ENCODE assay signal across 18 cellular contexts in genomic region chr7:152411389-152411788, GRCh38. TPM values are rescaled to one million over a fixed set of nuclear protein-coding genes. Genes with fewer than 3 reads are reported as not detected.
DNase-seq lines count a peak whose midpoint lies in the region; ATAC-seq and TF ChIP-seq lines count a peak whose summit lies in the region.
"Had no signal": no experiment of that assay in that cellular context is flagged by ENCODE, and none has a peak within 500 bp of the region (broad histone marks: within the 10 kb centered on the region; RNA-seq: fewer than 3 reads in every experiment).

No MANE protein-coding gene starts in this region.

- no peak overlapping the region for H3K9ac ChIP-seq in iPS-15b (ENCODE audit: low read depth, low read length)

- intact Hi-C loops in body of pancreas (cut with DNase I) = no loop called here
- intact Hi-C loops in tibial artery (cut with DNase I; ENCODE audit: low total_unique reads) = no loop called here

- H3K27me3 Mint-ChIP-seq in GM23338 (ENCODE audit: insufficient read depth, low read depth, poor library complexity) = peaks cover 7% of the 10 kb centered on the region

- no peak overlapping the region for H2AFZ ChIP-seq in GM23338

- TF ChIP-seq CTCF in GM23338 (conservative IDR thresholded peaks at IDR 0.05; ENCODE audit: low read depth in 2 of 2) = no peak
- no peak for TF ChIP-seq CTCF in body of pancreas (IDR thresholded peaks at IDR 0.05)
- TF ChIP-seq CTCF in tibial artery (IDR thresholded peaks at IDR 0.05) = no peak

- no peak for TF ChIP-seq POLR2A in body of pancreas (IDR thresholded peaks at IDR 0.05)

- ATAC-seq in GM23338 (peak; percentile 94), body of pancreas (peak; percentile 22)

- no peaks in the 10 kb centered on the region for H3K9me2 ChIP-seq in GM23338 (ENCODE audit: insufficient read depth)

- no peaks in the 10 kb centered on the region for H3K27me3 ChIP-seq in GM23338 (ENCODE audit: insufficient read depth)
- no peaks in the 10 kb centered on the region for H3K27me3 ChIP-seq in body of pancreas
- no peaks in the 10 kb centered on the region for H3K27me3 ChIP-seq in iPS-15b (ENCODE audit: control insufficient read depth, insufficient read depth, low read length)
- no peaks in the 10 kb centered on the region for H3K27me3 ChIP-seq in tibial artery
- H3K27me3 ChIP-seq: suprapubic skin had no signal

- H3K9me3 ChIP-seq in body of pancreas = no peaks in the 10 kb centered on the region
- H3K9me3 ChIP-seq in iPS-15b (ENCODE audit: control insufficient read depth, insufficient read depth, low read length) = peaks cover 6% of the 10 kb centered on the region
- no peaks in the 10 kb centered on the region for H3K9me3 ChIP-seq in tibial artery
- H3K9me3 ChIP-seq: suprapubic skin had no signal

- no peaks in the 10 kb centered on the region; the same call in 1 of the 3 replicates for H3K36me3 Mint-ChIP-seq in GM23338 (ENCODE audit: low read depth)

- H3K9me3 Mint-ChIP-seq in GM23338 = peaks cover 12% of the 10 kb centered on the region

- H3K27ac ChIP-seq in GM23338 (ENCODE audit: low read depth) = peak overlapping the region; percentile 78; the same call in 1 of the 2 replicates
- H3K27ac ChIP-seq in body of pancreas = no peak overlapping the region
- H3K27ac ChIP-seq in tibial artery = no peak overlapping the region
- H3K27ac ChIP-seq: suprapubic skin, WERI-Rb-1 had no signal

- H3F3A ChIP-seq in GM23338 (replicated peaks; ENCODE audit: low read depth) = no peaks in the 10 kb centered on the region

- DNase-seq in GM23338 (ENCODE audit: low spot score) (peak; percentile 90), body of pancreas (no peak), retina (peak; percentile 33), activated T-cell treated with anti-CD3 and anti-CD28 coated beads for 4 hours (no peak), NCI-H2171 treated with DMSO at 0.1 percent for 48 hours (lab: John Stamatoyannopoulos, UW) (no peak), foreskin melanocyte (no peak), tibial artery (no peak)
- DNase-seq: activated naive CD4-positive, alpha-beta T cell treated with anti-CD3 and anti-CD28 coated beads for 36 hours; caudate nucleus; DMS153; NCI-H1092; nucleus accumbens; stimulated activated CD4-positive, alpha-beta T cell treated with anti-CD3 and anti-CD28 coated beads, Interleukin-15, amount 100 ng/mL, for 24 hours; SW 1271; WERI-Rb-1 had no signal

- peak overlapping the region; percentile 68 for H3K4me3 Mint-ChIP-seq in GM23338
- H3K4me3 Mint-ChIP-seq: activated naive CD4-positive, alpha-beta T cell treated with anti-CD3 and anti-CD28 coated beads for 36 hours had no signal

- H3K4me1 ChIP-seq in GM23338 (ENCODE audit: insufficient read depth) = peaks cover 10% of the 10 kb centered on the region
- H3K4me1 ChIP-seq in body of pancreas = peaks cover 11% of the 10 kb centered on the region
- no peaks in the 10 kb centered on the region for H3K4me1 ChIP-seq in iPS-15b (ENCODE audit: control insufficient read depth, insufficient read depth, low read length)
- peaks cover 0 to 17% (median 3%) of the 10 kb centered on the region in 4 donors for H3K4me1 ChIP-seq in tibial artery

- H3K27ac Mint-ChIP-seq in GM23338 = peak overlapping the region; percentile 78; the same call in 1 of the 2 replicates
- H3K27ac Mint-ChIP-seq: activated naive CD4-positive, alpha-beta T cell treated with anti-CD3 and anti-CD28 coated beads for 36 hours had no signal

- H3K36me3 ChIP-seq in GM23338 (ENCODE audit: insufficient read depth) = no peaks in the 10 kb centered on the region; the same call in 1 of the 2 replicates
- no peaks in the 10 kb centered on the region for H3K36me3 ChIP-seq in body of pancreas (replicated peaks in 1 of 2; ENCODE audit: insufficient read depth in 1 of 2, low read depth in 2 of 2)
- no peaks in the 10 kb centered on the region for H3K36me3 ChIP-seq in iPS-15b (ENCODE audit: control insufficient read depth, insufficient read depth, low read length)
- no peaks in the 10 kb centered on the region for H3K36me3 ChIP-seq in tibial artery
- H3K36me3 ChIP-seq: suprapubic skin, WERI-Rb-1 had no signal

- peaks cover 11% of the 10 kb centered on the region for H3K4me1 Mint-ChIP-seq in GM23338

- H3K4me2 ChIP-seq in GM23338 = peak overlapping the region; percentile 59

- 18 to 23% methylated on average over 5 of the region's 5 CpGs for WGBS in body of pancreas, 2 donors

- H4K20me1 ChIP-seq in GM23338 (replicated peaks; ENCODE audit: insufficient read depth) = peaks cover 4% of the 10 kb centered on the region; the same call in 1 of the 2 replicates

- H3K4me3 ChIP-seq in GM23338 = peak overlapping the region; percentile 40
- no peak overlapping the region for H3K4me3 ChIP-seq in body of pancreas
- peak overlapping the region; percentile 23 for H3K4me3 ChIP-seq in iPS-15b (ENCODE audit: low read depth, low read length)
- H3K4me3 ChIP-seq in tibial artery = peak overlapping the region in 1 of 2 donors; percentile 12
- H3K4me3 ChIP-seq: lung, suprapubic skin had no signal

- H3K79me2 ChIP-seq in GM23338 (replicated peaks; ENCODE audit: insufficient read depth) = peaks cover 88% of the 10 kb centered on the region

TF ChIP-seq in GM23338, 12 proteins besides CTCF, POLR2A, EP300 and RAD21:
- peak; percentile 78 for TF ChIP-seq CREB1 (CRISPR knock-in tag; IDR thresholded peaks at IDR 0.05; ENCODE audit: low read depth)
- TF ChIP-seq EZH2phosphoT487 (IDR thresholded peaks at IDR 0.05; ENCODE audit: unreplicated experiment) = no peak

RNA-seq across cellular contexts. Expression of gene KMT2C, which starts 24.4 kb away (rescaled TPM):
- 29.9 and 39.0 TPM in 2 replicates for total RNA-seq in GM23338 (2014; rRNA removed; shearing (Covaris generic))
- 9.1 and 11.4 TPM in 2 replicates for polyA plus RNA-seq in GM23338 (2016; fragmentation: Nextera tagmentation; extraction: Ambion mirVana)
- 10 to 100 TPM; 58.9 to 71.5 TPM for total RNA-seq in body of pancreas

Comparison
In these comparisons a context has a peak if more than half of its experiments do, and no peak if none do; other contexts are left out.
1. DNase-seq: peak in GM23338 (single experiment) and retina (single experiment); none in body of pancreas (0 of 4), activated T-cell treated with anti-CD3 and anti-CD28 coated beads for 4 hours (single experiment), NCI-H2171 treated with DMSO at 0.1 percent for 48 hours (single experiment), foreskin melanocyte (single experiment) and tibial artery (0 of 2).
2. H3K4me3 ChIP-seq: peak in GM23338 (single experiment) and iPS-15b (single experiment); none in body of pancreas (0 of 2).